ENCODE assay signal across 8 cellular contexts in genomic region chr11:27233654-27234042, GRCh38.
A peak's percentile ranks its signal among the peaks of the same experiment; 100 is the strongest.
DNase-seq lines count a peak whose midpoint lies in the region; ATAC-seq, FAIRE-seq and TF ChIP-seq lines count a peak whose summit lies in the region.

No MANE protein-coding gene starts in this region.

- H3K27ac ChIP-seq in gastrocnemius medialis, result peak overlapping the region; percentile 70 to 86 (median 81)
- H3K27ac ChIP-seq in foreskin keratinocyte, result no peak overlapping the region

- intact Hi-C loops in gastrocnemius medialis (cut with DNase I; ENCODE audit: low total_unique reads) (loop anchor here (2.0 to 10.0 kb wide), 2 partner anchors 31 to 49 kb away; no protein-coding TSS in a partner anchor), head of caudate nucleus (cut with DNase I) (no loop called here)

- H3K9me3 ChIP-seq in gastrocnemius medialis, result no peaks in the 10 kb centered on the region

- no peak for TF ChIP-seq POLR2A in gastrocnemius medialis (IDR thresholded peaks at IDR 0.05)

- ATAC-seq in GM19035 (IDR thresholded peaks at IDR 0.05; ENCODE audit: unreplicated experiment) (peak; percentile 30), HG02852 (IDR thresholded peaks at IDR 0.05; ENCODE audit: unreplicated experiment) (peak; percentile 20), gastrocnemius medialis (peak; percentile 32 to 65), foreskin keratinocyte (no peak)

- in situ Hi-C loops in SK-MEL-5 (cut with HindIII; ENCODE audit: low pct_unique_long_range_greater_than_20kb, low sequenced_read_pairs) (no loop called here), gastrocnemius medialis (cut with MboI; ENCODE audit: low sequenced_read_pairs in 4 of 4) (no loop called here)

- TF ChIP-seq CTCF in gastrocnemius medialis (IDR thresholded peaks at IDR 0.05 in 4 of 5, conservative IDR thresholded peaks at IDR 0.05 in 1 of 5) (no peak), foreskin keratinocyte (conservative IDR thresholded peaks at IDR 0.05) (no peak)

- peak overlapping the region in 3 of 4 donors; percentile 11 to 28 (median 14) for H3K4me3 ChIP-seq in gastrocnemius medialis

- no peaks in the 10 kb centered on the region for H3K36me3 ChIP-seq in gastrocnemius medialis

- H3K4me1 ChIP-seq in gastrocnemius medialis, result peaks cover 19 to 24% of the 10 kb centered on the region in 2 donors
- peaks cover 2% of the 10 kb centered on the region for H3K4me1 ChIP-seq in foreskin keratinocyte

- H3K27me3 ChIP-seq in gastrocnemius medialis, result no peaks in the 10 kb centered on the region
- H3K27me3 ChIP-seq in foreskin keratinocyte, result no peaks in the 10 kb centered on the region

- no peak for FAIRE-seq in RCC 7860 (lab: Jason Lieb, UNC)

- peak; percentile 47 for DNase-seq in SK-MEL-5 (ENCODE audit: low read depth, low spot score)
- no peak for DNase-seq in gastrocnemius medialis
- DNase-seq in head of caudate nucleus, result no peak
- no peak for DNase-seq in foreskin keratinocyte
- no peak for DNase-seq in ureter (ENCODE audit: low spot score)
- no peak for DNase-seq in RCC 7860 (ENCODE audit: low spot score)
